27 cellular contexts compared by ENCODE assay signal in genomic region chr19:18794692-18795091, GRCh38. TPM values are rescaled to one million over a fixed set of nuclear protein-coding genes. Genes with fewer than 3 reads are reported as not detected.
"Had no signal": no experiment of that assay in that cellular context is flagged by ENCODE, and none has a peak within 500 bp of the region (broad histone marks: within the 10 kb centered on the region; RNA-seq: fewer than 3 reads in every experiment).

No MANE protein-coding gene starts in this region.

- H3K4me1 ChIP-seq: SJSA1 had no signal

- H3K27ac ChIP-seq: SJSA1, SK-N-MC had no signal

- DNase-seq: KBM-7, MV-4-11, NCI-H1048, NCI-H1105 treated with DMSO at 0.1 percent for 48 hours, NCI-H1417 treated with DMSO at 0.1 percent for 48 hours, NCI-H146, NCI-H1694 treated with DMSO at 0.1 percent for 48 hours, NCI-H1930, NCI-H2081, NCI-H2107, NCI-H2227 treated with DMSO at 0.1 percent for 48 hours, NCI-H524, NCI-H69, NCI-H774, Right ventricle myocardium superior, RPMI8226, SIG-M5, SW 1271, T-helper 1 cell had no signal

- H3K9me3 ChIP-seq: SJSA1 had no signal

- FAIRE-seq: RCC 7860 had no signal

- H3K4me3 ChIP-seq: SJSA1, SK-N-MC had no signal

- H3K36me3 ChIP-seq: SJSA1 had no signal

RNA-seq across cellular contexts. Expression of gene COMP, which starts 3.6 kb away (rescaled TPM):
- total RNA-seq: HT1080, LHCN-M2, MCF 10A, NCI-H460, Right ventricle myocardium superior, SJSA1 had no signal
- polyA plus RNA-seq: IgD-negative memory B cell had no signal
